In the genomic region with DNA sequence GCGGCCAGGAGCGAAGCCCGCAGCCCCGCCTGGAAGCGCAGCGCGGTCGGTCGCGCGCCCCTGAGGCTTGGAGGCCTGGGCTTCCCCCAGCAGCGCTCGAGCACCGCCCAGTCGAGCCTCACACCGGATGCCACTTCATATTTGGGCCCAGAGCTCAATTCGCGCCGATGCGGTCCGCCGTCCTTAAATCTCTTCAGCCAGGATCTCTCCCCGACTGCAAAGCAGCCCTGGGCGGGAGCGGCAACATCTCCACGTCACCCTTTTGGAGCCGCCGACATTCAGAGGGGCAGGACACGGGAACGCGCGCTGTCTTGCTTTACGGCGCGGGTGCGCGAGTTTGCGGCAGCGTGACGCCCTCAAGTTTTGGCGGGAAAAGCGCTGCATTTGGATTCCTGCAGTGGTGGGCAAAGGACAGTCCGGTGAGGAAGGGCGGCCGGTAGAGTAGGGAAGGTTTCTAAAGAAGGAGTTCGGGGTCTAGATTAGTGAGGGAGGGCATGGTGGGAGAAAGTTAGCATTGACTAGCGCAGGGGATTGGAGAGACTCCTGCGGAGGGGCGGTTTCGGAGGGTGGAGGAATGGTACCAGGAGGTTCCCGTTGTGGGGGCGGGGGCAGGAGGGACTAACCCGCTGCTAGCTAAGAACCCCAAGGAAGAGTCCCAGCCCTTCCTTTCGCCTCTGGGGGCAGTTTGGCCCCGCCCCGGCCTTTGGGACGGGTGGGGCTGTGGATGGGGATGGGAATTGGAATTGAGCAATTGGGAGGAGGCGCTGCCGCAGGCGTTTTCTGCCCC, we compare ENCODE assay signal across 1 cellular context.
TF ChIP-seq lines count a peak whose summit lies in the region.

No MANE protein-coding gene starts in this region.

TF ChIP-seq in HepG2, 621 proteins besides CTCF, POLR2A, EP300 and RAD21 (continued from another document and continues in another):
- TF ChIP-seq, protein P1, sequence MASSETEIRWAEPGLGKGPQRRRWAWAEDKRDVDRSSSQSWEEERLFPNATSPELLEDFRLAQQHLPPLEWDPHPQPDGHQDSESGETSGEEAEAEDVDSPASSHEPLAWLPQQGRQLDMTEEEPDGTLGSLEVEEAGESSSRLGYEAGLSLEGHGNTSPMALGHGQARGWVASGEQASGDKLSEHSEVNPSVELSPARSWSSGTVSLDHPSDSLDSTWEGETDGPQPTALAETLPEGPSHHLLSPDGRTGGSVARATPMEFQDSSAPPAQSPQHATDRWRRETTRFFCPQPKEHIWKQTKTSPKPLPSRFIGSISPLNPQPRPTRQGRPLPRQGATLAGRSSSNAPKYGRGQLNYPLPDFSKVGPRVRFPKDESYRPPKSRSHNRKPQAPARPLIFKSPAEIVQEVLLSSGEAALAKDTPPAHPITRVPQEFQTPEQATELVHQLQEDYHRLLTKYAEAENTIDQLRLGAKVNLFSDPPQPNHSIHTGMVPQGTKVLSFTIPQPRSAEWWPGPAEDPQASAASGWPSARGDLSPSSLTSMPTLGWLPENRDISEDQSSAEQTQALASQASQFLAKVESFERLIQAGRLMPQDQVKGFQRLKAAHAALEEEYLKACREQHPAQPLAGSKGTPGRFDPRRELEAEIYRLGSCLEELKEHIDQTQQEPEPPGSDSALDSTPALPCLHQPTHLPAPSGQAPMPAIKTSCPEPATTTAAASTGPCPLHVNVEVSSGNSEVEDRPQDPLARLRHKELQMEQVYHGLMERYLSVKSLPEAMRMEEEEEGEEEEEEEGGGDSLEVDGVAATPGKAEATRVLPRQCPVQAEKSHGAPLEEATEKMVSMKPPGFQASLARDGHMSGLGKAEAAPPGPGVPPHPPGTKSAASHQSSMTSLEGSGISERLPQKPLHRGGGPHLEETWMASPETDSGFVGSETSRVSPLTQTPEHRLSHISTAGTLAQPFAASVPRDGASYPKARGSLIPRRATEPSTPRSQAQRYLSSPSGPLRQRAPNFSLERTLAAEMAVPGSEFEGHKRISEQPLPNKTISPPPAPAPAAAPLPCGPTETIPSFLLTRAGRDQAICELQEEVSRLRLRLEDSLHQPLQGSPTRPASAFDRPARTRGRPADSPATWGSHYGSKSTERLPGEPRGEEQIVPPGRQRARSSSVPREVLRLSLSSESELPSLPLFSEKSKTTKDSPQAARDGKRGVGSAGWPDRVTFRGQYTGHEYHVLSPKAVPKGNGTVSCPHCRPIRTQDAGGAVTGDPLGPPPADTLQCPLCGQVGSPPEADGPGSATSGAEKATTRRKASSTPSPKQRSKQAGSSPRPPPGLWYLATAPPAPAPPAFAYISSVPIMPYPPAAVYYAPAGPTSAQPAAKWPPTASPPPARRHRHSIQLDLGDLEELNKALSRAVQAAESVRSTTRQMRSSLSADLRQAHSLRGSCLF (CRISPR knock-in tag; IDR thresholded peaks at IDR 0.05; ENCODE audit: borderline replicate concordance), result peak; percentile 94; the same call in 1 of the 2 replicates
- TF ChIP-seq ZNF878 (CRISPR knock-in tag; IDR thresholded peaks at IDR 0.05) (peak; percentile 59), PRDM10 (CRISPR knock-in tag; IDR thresholded peaks at IDR 0.05; ENCODE audit: low read depth) (peak; percentile 58; the same call in 1 of the 2 replicates), RFX1 (IDR thresholded peaks at IDR 0.05) (no peak), GTF2F1 (IDR thresholded peaks at IDR 0.05; ENCODE audit: low read length) (no peak), ZNF280D (CRISPR knock-in tag; IDR thresholded peaks at IDR 0.05) (peak; percentile 66; the same call in 1 of the 2 replicates), GTF3A (CRISPR knock-in tag; conservative IDR thresholded peaks at IDR 0.05) (no peak), SAFB2 (CRISPR knock-in tag; IDR thresholded peaks at IDR 0.05; ENCODE audit: borderline replicate concordance, low read depth) (peak; percentile 61; the same call in 1 of the 2 replicates), NR3C1 (CRISPR knock-in tag; IDR thresholded peaks at IDR 0.05) (no peak), PBX2 (CRISPR knock-in tag; IDR thresholded peaks at IDR 0.05) (no peak), RFXAP (CRISPR knock-in tag; IDR thresholded peaks at IDR 0.05; ENCODE audit: borderline replicate concordance) (peak; percentile 22; the same call in 1 of the 2 replicates), TRIM22 (IDR thresholded peaks at IDR 0.05) (no peak), TBP (CRISPR knock-in tag; IDR thresholded peaks at IDR 0.05) (0 out of 2 replicates have a peak, but pooled peaks have one; percentile 75), SMYD3 (CRISPR knock-in tag; IDR thresholded peaks at IDR 0.05) (peak; percentile 85), ZNF646 (CRISPR knock-in tag; IDR thresholded peaks at IDR 0.05) (peak; percentile 65; the same call in 1 of the 2 replicates), FOSL1 (CRISPR knock-in tag; IDR thresholded peaks at IDR 0.05; ENCODE audit: borderline replicate concordance) (peak; percentile 49; the same call in 1 of the 2 replicates), ADNP (CRISPR knock-in tag; IDR thresholded peaks at IDR 0.05) (no peak), HOXA3 (CRISPR knock-in tag; IDR thresholded peaks at IDR 0.05) (peak; percentile 88), TBX3 (IDR thresholded peaks at IDR 0.05; ENCODE audit: borderline replicate concordance) (no peak), ZMYM4 (CRISPR knock-in tag; IDR thresholded peaks at IDR 0.05) (peak; percentile 87)
- TF ChIP-seq, protein P2, sequence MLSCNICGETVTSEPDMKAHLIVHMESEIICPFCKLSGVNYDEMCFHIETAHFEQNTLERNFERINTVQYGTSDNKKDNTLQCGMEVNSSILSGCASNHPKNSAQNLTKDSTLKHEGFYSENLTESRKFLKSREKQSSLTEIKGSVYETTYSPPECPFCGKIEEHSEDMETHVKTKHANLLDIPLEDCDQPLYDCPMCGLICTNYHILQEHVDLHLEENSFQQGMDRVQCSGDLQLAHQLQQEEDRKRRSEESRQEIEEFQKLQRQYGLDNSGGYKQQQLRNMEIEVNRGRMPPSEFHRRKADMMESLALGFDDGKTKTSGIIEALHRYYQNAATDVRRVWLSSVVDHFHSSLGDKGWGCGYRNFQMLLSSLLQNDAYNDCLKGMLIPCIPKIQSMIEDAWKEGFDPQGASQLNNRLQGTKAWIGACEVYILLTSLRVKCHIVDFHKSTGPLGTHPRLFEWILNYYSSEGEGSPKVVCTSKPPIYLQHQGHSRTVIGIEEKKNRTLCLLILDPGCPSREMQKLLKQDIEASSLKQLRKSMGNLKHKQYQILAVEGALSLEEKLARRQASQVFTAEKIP (CRISPR knock-in tag; IDR thresholded peaks at IDR 0.05; ENCODE audit: borderline replicate concordance), result no peak
